9 cellular contexts compared by ENCODE assay signal in the genomic region with DNA sequence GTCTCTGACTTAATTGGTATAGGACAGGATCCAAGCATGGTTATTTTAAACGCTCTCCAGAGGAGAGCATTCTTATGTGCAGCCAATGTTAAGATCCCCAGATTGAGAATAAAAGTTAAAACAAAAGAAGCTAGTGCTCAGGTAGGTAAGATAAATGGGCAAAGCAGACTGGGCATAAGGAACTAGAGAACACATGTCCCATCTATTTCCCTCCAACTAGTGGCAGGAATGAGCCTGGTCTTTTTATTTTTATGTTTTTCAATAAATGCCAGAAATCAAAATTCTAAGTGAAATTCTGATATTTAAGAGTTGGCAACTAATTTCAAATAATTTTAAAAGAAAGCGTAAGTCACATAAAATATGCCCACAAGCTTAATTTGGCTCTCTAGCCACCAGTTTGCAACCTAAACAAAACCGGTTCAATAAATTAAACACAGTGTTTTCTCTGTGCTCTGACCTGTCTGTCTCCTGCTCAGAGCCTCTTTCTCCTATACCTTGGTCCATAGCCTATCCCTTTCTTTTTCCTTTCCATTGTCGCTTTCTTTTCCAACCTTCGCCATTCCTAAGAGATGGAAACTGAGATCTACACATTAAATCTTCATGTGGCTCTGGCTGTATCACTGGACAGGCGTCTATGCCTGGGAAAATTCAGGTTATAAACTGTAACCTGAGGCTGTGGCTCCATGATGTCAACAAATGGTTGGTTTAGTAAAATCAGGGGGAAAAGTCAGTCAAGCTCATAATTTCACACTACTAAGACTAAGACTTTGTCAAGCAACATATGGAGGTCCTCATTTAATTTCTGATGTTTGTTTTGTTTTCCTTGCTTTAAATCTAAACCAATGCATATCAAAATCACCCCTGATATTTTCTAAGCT. TPM values are rescaled to one million over a fixed set of nuclear protein-coding genes. Genes with fewer than 3 reads are reported as not detected.
DNase-seq lines count a peak whose midpoint lies in the region; ATAC-seq and TF ChIP-seq lines count a peak whose summit lies in the region.
"Had no signal": no experiment of that assay in that cellular context is flagged by ENCODE, and none has a peak within 500 bp of the region (broad histone marks: within the 10 kb centered on the region; RNA-seq: fewer than 3 reads in every experiment).

No MANE protein-coding gene starts in this region.

- no peak for TF ChIP-seq CTCF in CD8-positive, alpha-beta T cell (IDR thresholded peaks at IDR 0.05)
- TF ChIP-seq CTCF in Loucy (conservative IDR thresholded peaks at IDR 0.05; ENCODE audit: low read length) (peak; percentile 22), chondrocyte (IDR thresholded peaks at IDR 0.05) (peak; percentile 72), neural cell (IDR thresholded peaks at IDR 0.05; ENCODE audit: poor library complexity, severe bottlenecking) (no peak)

- H3K4me3 Mint-ChIP-seq in CD8-positive, alpha-beta T cell, result peak overlapping the region; percentile 71
- peak overlapping the region; percentile 0 for H3K4me3 Mint-ChIP-seq in chondrocyte (ENCODE audit: unreplicated experiment)

- no peak for TF ChIP-seq EP300 in neural cell (conservative IDR thresholded peaks at IDR 0.05; ENCODE audit: poor library complexity, severe bottlenecking)

- H3K9me3 Mint-ChIP-seq in CD8-positive, alpha-beta T cell, result no peaks in the 10 kb centered on the region
- H3K9me3 Mint-ChIP-seq in chondrocyte (ENCODE audit: low read depth), result no peaks in the 10 kb centered on the region

- peak overlapping the region; percentile 98 for H3K4me2 ChIP-seq in Loucy (ENCODE audit: low read depth, low read length, poor library complexity, severe bottlenecking)
- no peak overlapping the region for H3K4me2 ChIP-seq in neural cell (ENCODE audit: low read length)

- no peak overlapping the region for H3K4me3 ChIP-seq in CD8-positive, alpha-beta T cell (ENCODE audit: low read depth, low read length)
- H3K4me3 ChIP-seq in Loucy (ENCODE audit: low read length, poor library complexity, severe bottlenecking) (peak overlapping the region; percentile 89), neural cell (ENCODE audit: low read length) (peak overlapping the region; percentile 35)
- H3K4me3 ChIP-seq: ascending aorta had no signal

- no peak overlapping the region for H3K27ac ChIP-seq in CD8-positive, alpha-beta T cell (ENCODE audit: low read depth, low read length)
- no peak overlapping the region for H3K27ac ChIP-seq in neural cell (ENCODE audit: low read length)
- H3K27ac ChIP-seq: ascending aorta had no signal

- H3K4me1 Mint-ChIP-seq in CD8-positive, alpha-beta T cell (ENCODE audit: low read depth), result peaks cover 27% of the 10 kb centered on the region
- H3K4me1 Mint-ChIP-seq in chondrocyte (ENCODE audit: low read depth), result peaks cover 17% of the 10 kb centered on the region

- H3K9ac ChIP-seq in Loucy (ENCODE audit: low read depth, low read length, poor library complexity, severe bottlenecking) (peak overlapping the region; percentile 42), neural cell (ENCODE audit: low read length) (no peak overlapping the region)

- DNase-seq in CD8-positive, alpha-beta T cell, result no peak
- DNase-seq in chondrocyte (ENCODE audit: low spot score) (no peak), NCI-H748 treated with DMSO at 0.1 percent for 48 hours (lab: John Stamatoyannopoulos, UW) (no peak), HT-29 (ENCODE audit: low spot score) (no peak)

- H3K27me3 Mint-ChIP-seq in CD8-positive, alpha-beta T cell (ENCODE audit: low read depth), result no peaks in the 10 kb centered on the region
- H3K27me3 Mint-ChIP-seq in chondrocyte (ENCODE audit: low read depth), result no peaks in the 10 kb centered on the region

- H4K20me1 ChIP-seq in Loucy (ENCODE audit: insufficient read depth, low read length, poor library complexity, severe bottlenecking), result peaks cover 83% of the 10 kb centered on the region
- peaks cover 8% of the 10 kb centered on the region for H4K20me1 ChIP-seq in neural cell (ENCODE audit: insufficient read depth)

- intact Hi-C loops in CD8-positive, alpha-beta T cell (cut with DNase I, micrococcal nuclease), result loop anchor here (2.0 to 10.0 kb wide), 2 partner anchors 17 to 951 kb away; no protein-coding TSS in a partner anchor

- CTCF ChIA-PET in CD8-positive, alpha-beta T cell (lab: Charles Lee), result interaction anchor here (0.8 to 1.3 kb wide), 5 partner anchors 9 to 49 kb away, joined by 3 read pairs; no protein-coding TSS in a partner anchor

- H3K27ac Mint-ChIP-seq in CD8-positive, alpha-beta T cell, result peak overlapping the region; percentile 77
- H3K27ac Mint-ChIP-seq in chondrocyte (ENCODE audit: unreplicated experiment), result peak overlapping the region; percentile 73

- H3K79me2 ChIP-seq in Loucy (ENCODE audit: insufficient read depth, low read length) (peaks cover 99% of the 10 kb centered on the region), neural cell (replicated peaks; ENCODE audit: insufficient read depth, low read length) (peaks cover 94% of the 10 kb centered on the region)

- TF ChIP-seq RAD21 in neural cell (conservative IDR thresholded peaks at IDR 0.05), result no peak

- H3K9me3 ChIP-seq in CD8-positive, alpha-beta T cell (ENCODE audit: low read length), result no peaks in the 10 kb centered on the region
- H3K9me3 ChIP-seq in Loucy (ENCODE audit: insufficient read depth, low read depth, low read length), result no peaks in the 10 kb centered on the region
- H3K9me3 ChIP-seq in neural cell (ENCODE audit: low read length), result no peaks in the 10 kb centered on the region
- H3K9me3 ChIP-seq: ascending aorta had no signal

- peaks cover 77% of the 10 kb centered on the region for H3K4me1 ChIP-seq in CD8-positive, alpha-beta T cell (ENCODE audit: insufficient read depth, low read length)
- H3K4me1 ChIP-seq in Loucy (ENCODE audit: insufficient read depth, low read length, poor library complexity, severe bottlenecking), result peaks cover 68% of the 10 kb centered on the region

- POLR2A ChIA-PET in CD8-positive, alpha-beta T cell (lab: Charles Lee), result interaction anchor here (0.5 to 1.6 kb wide), 9 partner anchors 14 to 108 kb away, joined by 3 to 7 read pairs (median 3); no protein-coding TSS in a partner anchor

- H3K9me2 ChIP-seq in Loucy (replicated peaks; ENCODE audit: low read depth, low read length) (no peaks in the 10 kb centered on the region), neural cell (ENCODE audit: insufficient read depth, low read length) (no peaks in the 10 kb centered on the region)

- H2AFZ ChIP-seq in Loucy (ENCODE audit: low read length), result no peak overlapping the region
- no peak overlapping the region for H2AFZ ChIP-seq in neural cell (ENCODE audit: low read depth, low read length)

- no peaks in the 10 kb centered on the region for H3K36me3 ChIP-seq in CD8-positive, alpha-beta T cell (ENCODE audit: insufficient read depth, low read length)
- H3K36me3 ChIP-seq in Loucy (ENCODE audit: insufficient read depth, low read length) (no peaks in the 10 kb centered on the region), neural cell (ENCODE audit: insufficient read depth, low read length) (no peaks in the 10 kb centered on the region)
- H3K36me3 ChIP-seq: ascending aorta had no signal

- no peaks in the 10 kb centered on the region for H3K27me3 ChIP-seq in CD8-positive, alpha-beta T cell (ENCODE audit: insufficient read depth, low read length)
- H3K27me3 ChIP-seq in Loucy (ENCODE audit: insufficient read depth, low read length, poor library complexity, severe bottlenecking), result peaks cover 9% of the 10 kb centered on the region
- no peaks in the 10 kb centered on the region for H3K27me3 ChIP-seq in neural cell (ENCODE audit: insufficient read depth, low read depth, low read length)
- H3K27me3 ChIP-seq: ascending aorta had no signal

- no peak for ATAC-seq in CD8-positive, alpha-beta T cell
- no peak for ATAC-seq in HG02840 (IDR thresholded peaks at IDR 0.05; ENCODE audit: low FRiP score, unreplicated experiment)
- no peak for ATAC-seq in activated CD4-positive, CD25-positive, alpha-beta regulatory T cell treated with anti-CD3 and anti-CD28 coated beads, Interleukin-2, amount 50 U/mL, for 24 hours

- H3K36me3 Mint-ChIP-seq in CD8-positive, alpha-beta T cell, result peaks cover 17% of the 10 kb centered on the region
- H3K36me3 Mint-ChIP-seq in chondrocyte (ENCODE audit: low read depth), result peaks cover 3% of the 10 kb centered on the region

- no peaks in the 10 kb centered on the region for H3F3A ChIP-seq in Loucy (ENCODE audit: low read depth)
- no peaks in the 10 kb centered on the region for H3F3A ChIP-seq in neural cell (ENCODE audit: insufficient read depth, low read length, poor library complexity, severe bottlenecking)

TF ChIP-seq in neural cell, 6 proteins besides CTCF, POLR2A, EP300 and RAD21 (continues in another document):
- TF ChIP-seq MXI1 (conservative IDR thresholded peaks at IDR 0.05; ENCODE audit: poor library complexity, severe bottlenecking) (no peak), POLR2AphosphoS5 (IDR thresholded peaks at IDR 0.05) (no peak), SMC3 (conservative IDR thresholded peaks at IDR 0.05; ENCODE audit: poor library complexity) (no peak), TAF1 (IDR thresholded peaks at IDR 0.05; ENCODE audit: low read depth) (no peak)
- TF ChIP-seq, protein P1, sequence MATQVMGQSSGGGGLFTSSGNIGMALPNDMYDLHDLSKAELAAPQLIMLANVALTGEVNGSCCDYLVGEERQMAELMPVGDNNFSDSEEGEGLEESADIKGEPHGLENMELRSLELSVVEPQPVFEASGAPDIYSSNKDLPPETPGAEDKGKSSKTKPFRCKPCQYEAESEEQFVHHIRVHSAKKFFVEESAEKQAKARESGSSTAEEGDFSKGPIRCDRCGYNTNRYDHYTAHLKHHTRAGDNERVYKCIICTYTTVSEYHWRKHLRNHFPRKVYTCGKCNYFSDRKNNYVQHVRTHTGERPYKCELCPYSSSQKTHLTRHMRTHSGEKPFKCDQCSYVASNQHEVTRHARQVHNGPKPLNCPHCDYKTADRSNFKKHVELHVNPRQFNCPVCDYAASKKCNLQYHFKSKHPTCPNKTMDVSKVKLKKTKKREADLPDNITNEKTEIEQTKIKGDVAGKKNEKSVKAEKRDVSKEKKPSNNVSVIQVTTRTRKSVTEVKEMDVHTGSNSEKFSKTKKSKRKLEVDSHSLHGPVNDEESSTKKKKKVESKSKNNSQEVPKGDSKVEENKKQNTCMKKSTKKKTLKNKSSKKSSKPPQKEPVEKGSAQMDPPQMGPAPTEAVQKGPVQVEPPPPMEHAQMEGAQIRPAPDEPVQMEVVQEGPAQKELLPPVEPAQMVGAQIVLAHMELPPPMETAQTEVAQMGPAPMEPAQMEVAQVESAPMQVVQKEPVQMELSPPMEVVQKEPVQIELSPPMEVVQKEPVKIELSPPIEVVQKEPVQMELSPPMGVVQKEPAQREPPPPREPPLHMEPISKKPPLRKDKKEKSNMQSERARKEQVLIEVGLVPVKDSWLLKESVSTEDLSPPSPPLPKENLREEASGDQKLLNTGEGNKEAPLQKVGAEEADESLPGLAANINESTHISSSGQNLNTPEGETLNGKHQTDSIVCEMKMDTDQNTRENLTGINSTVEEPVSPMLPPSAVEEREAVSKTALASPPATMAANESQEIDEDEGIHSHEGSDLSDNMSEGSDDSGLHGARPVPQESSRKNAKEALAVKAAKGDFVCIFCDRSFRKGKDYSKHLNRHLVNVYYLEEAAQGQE (IDR thresholded peaks at IDR 0.05; ENCODE audit: borderline replicate concordance), result no peak

RNA-seq across cellular contexts. Expression of a gene that starts 5.5 kb away (rescaled TPM):
- 100 to 1,000 TPM; 440 to 464 TPM for total RNA-seq in CD8-positive, alpha-beta T cell
- 83.4 to 185 TPM (median 176 TPM) in 3 replicates for total RNA-seq in chondrocyte
- polyA plus RNA-seq in neural cell, result 115 and 124 TPM in 2 replicates
- polyA minus RNA-seq in neural cell, result 410 and 423 TPM in 2 replicates
- total RNA-seq in HT-29 (2014; rRNA removed; shearing (Covaris generic)), result 57.1 and 58.6 TPM in 2 replicates

Comparison
In these comparisons a context has a peak if more than half of its experiments do, and no peak if none do; other contexts are left out.
1. CTCF ChIP-seq: peak in Loucy (single experiment) and chondrocyte (single experiment); none in CD8-positive, alpha-beta T cell (single experiment) and neural cell (single experiment).